18 cellular contexts compared by ENCODE assay signal in the genomic region with DNA sequence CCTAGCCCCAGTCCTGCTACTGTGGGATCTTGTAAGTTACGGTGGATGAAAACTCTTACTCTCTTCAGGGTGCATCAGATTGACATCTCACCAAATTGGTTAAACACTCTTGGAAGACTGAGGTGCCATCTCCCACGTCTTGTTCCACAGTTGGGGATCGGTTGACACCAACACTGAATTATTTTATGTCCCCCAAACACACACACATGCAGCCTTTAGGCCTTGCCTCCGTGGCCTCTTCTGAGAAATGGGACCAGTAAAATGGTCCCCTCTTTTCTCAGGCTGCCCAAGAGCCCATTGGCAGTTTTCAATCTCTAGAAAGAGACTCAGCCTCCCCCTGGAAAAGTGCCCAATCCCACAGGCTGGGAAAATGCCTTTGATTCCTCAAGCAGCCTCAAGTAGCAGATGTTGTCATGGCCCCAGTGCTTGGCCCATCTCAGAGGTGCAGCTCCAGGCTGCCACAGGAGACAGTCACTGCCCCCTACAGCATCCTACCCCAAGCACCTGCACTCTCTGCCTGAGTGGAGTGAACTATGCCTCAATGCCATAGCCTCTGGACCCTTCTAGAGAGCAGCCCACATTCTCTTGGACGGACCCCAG.
"Had no signal": no experiment of that assay in that cellular context is flagged by ENCODE, and none has a peak within 500 bp of the region (broad histone marks: within the 10 kb centered on the region; RNA-seq: fewer than 3 reads in every experiment).

No MANE protein-coding gene starts in this region.

- H3K27ac Mint-ChIP-seq: activated CD4-positive, alpha-beta memory T cell treated with anti-CD3 and anti-CD28 coated beads for 36 hours; activated CD4-positive, alpha-beta T cell treated with anti-CD3 and anti-CD28 coated beads for 36 hours; activated naive CD8-positive, alpha-beta T cell treated with anti-CD3 and anti-CD28 coated beads, Interleukin-2, amount 10 ng/mL, durations not matched to agents 7 days and 5 days; immature natural killer cell; naive thymus-derived CD4-positive, alpha-beta T cell; stimulated activated naive CD8-positive, alpha-beta T cell treated with anti-CD3 and anti-CD28 coated beads, Interleukin-15, Interleukin-2, amounts not matched to agents 100 ng/mL and 50 ng/mL, for 24 hours; T-helper 17 cell had no signal

- H3K4me1 Mint-ChIP-seq: activated CD4-positive, alpha-beta T cell treated with anti-CD3 and anti-CD28 coated beads for 36 hours; activated naive CD8-positive, alpha-beta T cell treated with anti-CD3 and anti-CD28 coated beads, Interleukin-2, amount 10 ng/mL, durations not matched to agents 7 days and 5 days; central memory CD8-positive, alpha-beta T cell; immature natural killer cell; naive thymus-derived CD4-positive, alpha-beta T cell; T-helper 17 cell had no signal

- H3K4me3 Mint-ChIP-seq: activated CD4-positive, alpha-beta memory T cell treated with anti-CD3 and anti-CD28 coated beads for 36 hours; activated CD4-positive, alpha-beta T cell treated with anti-CD3 and anti-CD28 coated beads for 36 hours; activated naive CD8-positive, alpha-beta T cell treated with anti-CD3 and anti-CD28 coated beads, Interleukin-2, amount 10 ng/mL, durations not matched to agents 7 days and 5 days; central memory CD8-positive, alpha-beta T cell; immature natural killer cell; naive thymus-derived CD4-positive, alpha-beta T cell; stimulated activated naive CD8-positive, alpha-beta T cell treated with anti-CD3 and anti-CD28 coated beads, Interleukin-15, Interleukin-2, amounts not matched to agents 100 ng/mL and 50 ng/mL, for 24 hours; T-helper 17 cell had no signal

- H3K4me3 ChIP-seq: mucosa of descending colon, suprapubic skin had no signal

- H3K4me1 ChIP-seq: suprapubic skin had no signal

- H3K27ac ChIP-seq: brain microvascular endothelial cell, suprapubic skin had no signal

- H3K36me3 Mint-ChIP-seq: activated CD4-positive, alpha-beta memory T cell treated with anti-CD3 and anti-CD28 coated beads for 36 hours; activated naive CD8-positive, alpha-beta T cell treated with anti-CD3 and anti-CD28 coated beads, Interleukin-2, amount 10 ng/mL, durations not matched to agents 7 days and 5 days; immature natural killer cell; naive thymus-derived CD4-positive, alpha-beta T cell had no signal

- H3K27me3 ChIP-seq: brain microvascular endothelial cell, suprapubic skin had no signal

- DNase-seq: activated CD4-positive, alpha-beta memory T cell treated with anti-CD3 and anti-CD28 coated beads for 36 hours; activated CD4-positive, alpha-beta T cell treated with anti-CD3 and anti-CD28 coated beads for 36 hours; activated naive CD4-positive, alpha-beta T cell; activated naive CD8-positive, alpha-beta T cell treated with anti-CD3 and anti-CD28 coated beads, Interleukin-2, amount 10 ng/mL, durations not matched to agents 7 days and 5 days; brain microvascular endothelial cell; effector memory CD4-positive, alpha-beta T cell; foreskin melanocyte; immature natural killer cell; left cardiac atrium; mammary epithelial cell; mucosa of descending colon; naive thymus-derived CD4-positive, alpha-beta T cell; posterior cingulate gyrus; T-helper 17 cell had no signal

- H3K9me3 ChIP-seq: mucosa of descending colon, suprapubic skin had no signal

- H3K36me3 ChIP-seq: brain microvascular endothelial cell, suprapubic skin had no signal

- ATAC-seq: activated CD4-positive, alpha-beta T cell treated with anti-CD3 and anti-CD28 coated beads for 36 hours; mucosa of descending colon; naive thymus-derived CD4-positive, alpha-beta T cell; right cardiac atrium; T-helper 17 cell had no signal
